Comparison of ENCODE assay signal across 8 cellular contexts in genomic region chr19:42282810-42283247, GRCh38. TPM values are rescaled to one million over a fixed set of nuclear protein-coding genes. Genes with fewer than 3 reads are reported as not detected.
A peak's percentile ranks its signal among the peaks of the same experiment; 100 is the strongest.
DNase-seq lines count a peak whose midpoint lies in the region; ATAC-seq, FAIRE-seq and TF ChIP-seq lines count a peak whose summit lies in the region.

No MANE protein-coding gene starts in this region.

- H3K9me3 Mint-ChIP-seq in activated CD4-positive, alpha-beta T cell treated with anti-CD3 and anti-CD28 coated beads, Interleukin-2, amount 10 ng/mL, durations not matched to agents 7 days and 5 days, result no peaks in the 10 kb centered on the region
- no peaks in the 10 kb centered on the region for H3K9me3 Mint-ChIP-seq in activated CD4-positive, alpha-beta T cell treated with anti-CD3 and anti-CD28 coated beads for 36 hours (ENCODE audit: low read depth)

- H3K4me1 Mint-ChIP-seq in activated CD4-positive, alpha-beta T cell treated with anti-CD3 and anti-CD28 coated beads, Interleukin-2, amount 10 ng/mL, durations not matched to agents 7 days and 5 days, result peaks cover 50% of the 10 kb centered on the region
- H3K4me1 Mint-ChIP-seq in activated CD4-positive, alpha-beta T cell treated with anti-CD3 and anti-CD28 coated beads for 36 hours, result peaks cover 45% of the 10 kb centered on the region

- peaks cover 11% of the 10 kb centered on the region; the same call in 1 of the 2 replicates for H4K20me1 ChIP-seq in HepG2 (ENCODE audit: insufficient read depth, low read length)

- peak overlapping the region; percentile 76 for H3K4me3 Mint-ChIP-seq in activated CD4-positive, alpha-beta T cell treated with anti-CD3 and anti-CD28 coated beads, Interleukin-2, amount 10 ng/mL, durations not matched to agents 7 days and 5 days
- no peak overlapping the region for H3K4me3 Mint-ChIP-seq in activated CD4-positive, alpha-beta T cell treated with anti-CD3 and anti-CD28 coated beads for 36 hours

- CTCF ChIA-PET in activated CD4-positive, alpha-beta T cell treated with anti-CD3 and anti-CD28 coated beads, Interleukin-2, amount 10 ng/mL, durations not matched to agents 7 days and 5 days (lab: Charles Lee), result interaction anchor here (1.7 kb wide), 1 partner anchor 13 kb away, joined by 6 read pairs; no protein-coding TSS in a partner anchor
- CTCF ChIA-PET in activated CD4-positive, alpha-beta T cell treated with anti-CD3 and anti-CD28 coated beads for 36 hours (lab: Charles Lee), result interaction anchor here (0.5 to 2.5 kb wide), 4 partner anchors 13 to 207 kb away, joined by 3 to 8 read pairs (median 4); partner anchors contain the start of gene ZNF574
- CTCF ChIA-PET in HepG2 (lab: Yijun Ruan, JAX; ENCODE audit: low intra/inter-chr PET ratio, low total read pairs), result no interaction called here

- BruUV-seq in HepG2 (replicated peaks; lab: Mats Ljungman, UMichigan), result no TSS peak

- intact Hi-C loops in activated CD4-positive, alpha-beta T cell treated with anti-CD3 and anti-CD28 coated beads for 36 hours (cut with DNase I, micrococcal nuclease), result loop anchor here (1.0 to 5.0 kb wide), 15 partner anchors 15 to 1021 kb away; partner anchors contain the start of genes ERF (in 2 of the 2), ZNF574 (in 2 of the 2), ARHGEF1 (in 1 of the 2) and DEDD2 (in 1 of the 2)
- intact Hi-C loops in HepG2 (cut with micrococcal nuclease; ENCODE audit: unreplicated experiment) (loop anchor here (2.0 kb wide), 1 partner anchor 38 kb away; no protein-coding TSS in a partner anchor), testis (cut with DNase I; ENCODE audit: low total_unique reads) (no loop called here)

- peak overlapping the region; percentile 73 for H3K9ac ChIP-seq in HepG2 (ENCODE audit: insufficient read depth, low read depth, low read length)

- in situ Hi-C loops in HepG2 (cut with HindIII; ENCODE audit: extremely low pct_ligation_motif_present, low pct_unique_long_range_greater_than_20kb), result no loop called here

- TF ChIP-seq RAD21 in HepG2 (CRISPR knock-in tag; IDR thresholded peaks at IDR 0.05), result no peak

- no peak for TF ChIP-seq EP300 in HepG2 (IDR thresholded peaks at IDR 0.05; ENCODE audit: low read depth in 2 of 2, low read length in 2 of 2)
- TF ChIP-seq EP300 in HepG2 (CRISPR knock-in tag; IDR thresholded peaks at IDR 0.05; ENCODE audit: borderline replicate concordance), result no peak

- FAIRE-seq in HepG2 (lab: Jason Lieb, UNC), result peak; percentile 43

- H3K4me3 ChIP-seq in HepG2 (replicated peaks in 1 of 3; ENCODE audit: insufficient read depth in 1 of 3, low read depth in 2 of 3, low read length in 3 of 3) (peak overlapping the region; percentile 48 to 83 (median 58); a peak in 4 of 6 replicates), testis (no peak overlapping the region)

- WGBS in HepG2 (ENCODE audit: low lambda C conversion rate), result 59% methylated on average over 4 of the region's 5 CpGs
- 36 to 48% methylated on average over 5 of the region's 5 CpGs for WGBS in testis, 2 donors

- DNase-seq in activated CD4-positive, alpha-beta T cell treated with anti-CD3 and anti-CD28 coated beads, Interleukin-2, amount 10 ng/mL, durations not matched to agents 7 days and 5 days, result no peak
- DNase-seq in activated CD4-positive, alpha-beta T cell treated with anti-CD3 and anti-CD28 coated beads for 36 hours, result no peak
- no peak for DNase-seq in HepG2 (ENCODE audit: low spot score)
- no peak for DNase-seq in testis
- no peak for DNase-seq in activated naive CD4-positive, alpha-beta T cell treated with Interleukin-2 at 50 U/mL for 16 hours
- no peak for DNase-seq in UCSD-AML1 (lab: John Stamatoyannopoulos, UW; ENCODE audit: unreplicated experiment)

- no peaks in the 10 kb centered on the region for H3K27me3 Mint-ChIP-seq in activated CD4-positive, alpha-beta T cell treated with anti-CD3 and anti-CD28 coated beads, Interleukin-2, amount 10 ng/mL, durations not matched to agents 7 days and 5 days
- H3K27me3 Mint-ChIP-seq in activated CD4-positive, alpha-beta T cell treated with anti-CD3 and anti-CD28 coated beads for 36 hours, result no peaks in the 10 kb centered on the region

- peaks cover 60% of the 10 kb centered on the region for H3K4me1 ChIP-seq in HepG2 (ENCODE audit: insufficient read depth, low read length)
- H3K4me1 ChIP-seq in testis, result peaks cover 71% of the 10 kb centered on the region

- H3K27me3 ChIP-seq in HepG2 (ENCODE audit: control insufficient read depth in 1 of 2, insufficient read depth in 2 of 2, low read length in 2 of 2) (no peaks in the 10 kb centered on the region; a peak in 1 of 5 replicates), testis (no peaks in the 10 kb centered on the region)

- no peak overlapping the region for H2AFZ ChIP-seq in HepG2 (ENCODE audit: low read length)

- H3K79me2 ChIP-seq in HepG2 (ENCODE audit: insufficient read depth, low read length), result peaks cover 29% of the 10 kb centered on the region

- no peak for ATAC-seq in activated CD4-positive, alpha-beta T cell treated with anti-CD3 and anti-CD28 coated beads for 36 hours
- ATAC-seq in HepG2, result no peak
- ATAC-seq in HG02798 (IDR thresholded peaks at IDR 0.05; ENCODE audit: poor library complexity, unreplicated experiment), result no peak

- H3K27ac ChIP-seq in VCaP, result peak overlapping the region; percentile 82
- peak overlapping the region; percentile 70 for H3K27ac ChIP-seq in HepG2 (ENCODE audit: extremely low read length, insufficient read depth, low read length)
- H3K27ac ChIP-seq in testis, result peak overlapping the region; percentile 87 to 98

- H3K4me2 ChIP-seq in HepG2 (ENCODE audit: low read depth, low read length), result peak overlapping the region; percentile 86

- peaks cover 15% of the 10 kb centered on the region for H3K36me3 Mint-ChIP-seq in activated CD4-positive, alpha-beta T cell treated with anti-CD3 and anti-CD28 coated beads, Interleukin-2, amount 10 ng/mL, durations not matched to agents 7 days and 5 days (ENCODE audit: low read depth)
- no peaks in the 10 kb centered on the region for H3K36me3 Mint-ChIP-seq in activated CD4-positive, alpha-beta T cell treated with anti-CD3 and anti-CD28 coated beads for 36 hours (ENCODE audit: low read depth)

- TF ChIP-seq POLR2A in HepG2 (IDR thresholded peaks at IDR 0.05; ENCODE audit: insufficient read depth in 1 of 2, low read depth in 2 of 2, low read length in 2 of 2) (no peak), testis (IDR thresholded peaks at IDR 0.05) (no peak)

- H3K9me3 ChIP-seq in HepG2 (ENCODE audit: low read length) (no peaks in the 10 kb centered on the region), testis (no peaks in the 10 kb centered on the region)

- no peak overlapping the region for H3K27ac Mint-ChIP-seq in activated CD4-positive, alpha-beta T cell treated with anti-CD3 and anti-CD28 coated beads, Interleukin-2, amount 10 ng/mL, durations not matched to agents 7 days and 5 days
- H3K27ac Mint-ChIP-seq in activated CD4-positive, alpha-beta T cell treated with anti-CD3 and anti-CD28 coated beads for 36 hours, result no peak overlapping the region

- H3K36me3 ChIP-seq in HepG2 (replicated peaks in 1 of 2; ENCODE audit: control insufficient read depth in 1 of 2, insufficient read depth in 2 of 2, low read length in 2 of 2) (peaks cover 8 to 13% of the 10 kb centered on the region in 2 experiments; a peak in 4 of 5 replicates), testis (ENCODE audit: low read depth, missing control alignments) (no peaks in the 10 kb centered on the region)

- no peak for TF ChIP-seq CTCF in VCaP (conservative IDR thresholded peaks at IDR 0.05)
- TF ChIP-seq CTCF in HepG2 (CRISPR knock-in tag; IDR thresholded peaks at IDR 0.05), result no peak
- no peak for TF ChIP-seq CTCF in testis (IDR thresholded peaks at IDR 0.05)

- POLR2A ChIA-PET in activated CD4-positive, alpha-beta T cell treated with anti-CD3 and anti-CD28 coated beads, Interleukin-2, amount 10 ng/mL, durations not matched to agents 7 days and 5 days (lab: Charles Lee), result interaction anchor here (0.9 kb wide), 1 partner anchor 371 kb away, joined by 5 read pairs; no protein-coding TSS in a partner anchor
- POLR2A ChIA-PET in activated CD4-positive, alpha-beta T cell treated with anti-CD3 and anti-CD28 coated beads for 36 hours (lab: Charles Lee), result interaction anchor here (1.3 to 2.1 kb wide), 2 partner anchors 12 to 20 kb away, joined by 4 to 11 read pairs; partner anchors contain the start of gene PAFAH1B3
- POLR2A ChIA-PET in HepG2 (lab: Yijun Ruan, JAX), result interaction anchor here (1.5 to 7.4 kb wide), 4 partner anchors 13 to 37 kb away, joined by 7 to 117 read pairs (median 29); partner anchors contain the start of genes CIC, ERF and GSK3A

RNA-seq across cellular contexts. Expression of gene CIC, which starts 13.8 kb away (rescaled TPM):
- total RNA-seq in activated CD4-positive, alpha-beta T cell treated with anti-CD3 and anti-CD28 coated beads, Interleukin-2, amount 10 ng/mL, durations not matched to agents 7 days and 5 days, result 10 to 100 TPM; 69.3 to 81.0 TPM
- total RNA-seq in activated CD4-positive, alpha-beta T cell treated with anti-CD3 and anti-CD28 coated beads for 36 hours, result 10 to 100 TPM; 62.8 to 66.3 TPM
- total RNA-seq in HepG2 (2016; rRNA removed; fragmentation: Illumina TruSeq; extraction: Trizol), result 5.4 and 8.0 TPM in 2 replicates
- total RNA-seq in HepG2 (2016; cell fraction: cytosol; rRNA removed; fragmentation: Illumina TruSeq; extraction: Trizol; ENCODE audit: low read depth), result 1.5 and 1.8 TPM in 2 replicates
- 5.2 and 7.8 TPM in 2 replicates for total RNA-seq in HepG2 (2016; cell fraction: insoluble cytoplasmic fraction; rRNA removed; fragmentation: Illumina TruSeq; extraction: Trizol)
- 4.6 and 4.9 TPM in 2 replicates for total RNA-seq in HepG2 (2016; cell fraction: membrane; rRNA removed; fragmentation: Illumina TruSeq; extraction: Trizol)
- total RNA-seq in HepG2 (2016; cell fraction: nucleus; rRNA removed; fragmentation: Illumina TruSeq; extraction: Trizol), result 10.4 and 12.3 TPM in 2 replicates
- 5.9 and 8.3 TPM in 2 replicates for polyA plus RNA-seq in HepG2 (2011; rRNA removed)
- 3.3 and 5.6 TPM in 2 replicates for polyA plus RNA-seq in HepG2 (2011; cell fraction: cytosol; rRNA removed)
- 60.6 and 75.8 TPM in 2 replicates for polyA plus RNA-seq in HepG2 (2011; cell fraction: nucleus; rRNA removed)
- polyA plus RNA-seq in HepG2 (2012), result 17.6 and 25.1 TPM in 2 replicates
- 1.7 and 1.9 TPM in 2 replicates for polyA plus RNA-seq in HepG2 (2016; cell fraction: cytosol; fragmentation: Illumina TruSeq; extraction: Trizol; ENCODE audit: low read depth)
- 10.1 and 16.9 TPM in 2 replicates for polyA plus RNA-seq in HepG2 (2016; cell fraction: insoluble cytoplasmic fraction; fragmentation: Illumina TruSeq; extraction: Trizol; ENCODE audit: low read depth)
- polyA plus RNA-seq in HepG2 (2016; cell fraction: membrane; fragmentation: Illumina TruSeq; extraction: Trizol; ENCODE audit: low read depth), result 5.7 and 6.0 TPM in 2 replicates
- polyA plus RNA-seq in HepG2 (2016; cell fraction: nucleus; fragmentation: Illumina TruSeq; extraction: Trizol; ENCODE audit: insufficient read depth, low read depth), result 61.0 and 65.4 TPM in 2 replicates
- 3.6 and 7.9 TPM in 2 replicates for polyA minus RNA-seq in HepG2 (2011; rRNA and poly(A)+ RNA removed; ENCODE audit: low replicate concordance)
- polyA minus RNA-seq in HepG2 (2011; cell fraction: cytosol; rRNA and poly(A)+ RNA removed), result 9.1 and 10.8 TPM in 2 replicates
- 14.7 and 15.5 TPM in 2 replicates for polyA minus RNA-seq in HepG2 (2011; cell fraction: nucleus; rRNA and poly(A)+ RNA removed)
- 100 to 1,000 TPM; 163 to 181 TPM for total RNA-seq in testis
- 95.6 TPM for polyA plus RNA-seq in testis (ENCODE audit: insufficient read depth, low read depth, low replicate concordance)

RNA-seq across cellular contexts. Expression of gene PRR19, which starts 19.1 kb away (rescaled TPM):
- under 1 TPM; 0.54 to 0.62 TPM for total RNA-seq in activated CD4-positive, alpha-beta T cell treated with anti-CD3 and anti-CD28 coated beads, Interleukin-2, amount 10 ng/mL, durations not matched to agents 7 days and 5 days
- 1 to 10 TPM in 1 of 2 experiments, under 1 TPM in 1; 0.63 to 1.0 TPM for total RNA-seq in activated CD4-positive, alpha-beta T cell treated with anti-CD3 and anti-CD28 coated beads for 36 hours
- total RNA-seq in HepG2 (2016; rRNA removed; fragmentation: Illumina TruSeq; extraction: Trizol), result 0.33 and 0.38 TPM in 2 replicates
- not detected in 2 replicates for total RNA-seq in HepG2 (2016; cell fraction: cytosol; rRNA removed; fragmentation: Illumina TruSeq; extraction: Trizol; ENCODE audit: low read depth)
- total RNA-seq in HepG2 (2016; cell fraction: insoluble cytoplasmic fraction; rRNA removed; fragmentation: Illumina TruSeq; extraction: Trizol), result 0.28 and 0.43 TPM in 2 replicates
- total RNA-seq in HepG2 (2016; cell fraction: membrane; rRNA removed; fragmentation: Illumina TruSeq; extraction: Trizol), result 0.14 and 0.43 TPM in 2 replicates
- 0.50 TPM in 1 of 2 replicates, not detected in the other for total RNA-seq in HepG2 (2016; cell fraction: nucleus; rRNA removed; fragmentation: Illumina TruSeq; extraction: Trizol)
- polyA plus RNA-seq in HepG2 (2011; rRNA removed), result 0.21 and 0.26 TPM in 2 replicates
- polyA plus RNA-seq in HepG2 (2011; cell fraction: cytosol; rRNA removed), result 0.23 and 0.34 TPM in 2 replicates
- polyA plus RNA-seq in HepG2 (2011; cell fraction: nucleus; rRNA removed), result 0.43 and 0.80 TPM in 2 replicates
- polyA plus RNA-seq in HepG2 (2012), result 0.51 TPM in 1 of 2 replicates, not detected in the other
- polyA plus RNA-seq in HepG2 (2016; cell fraction: cytosol; fragmentation: Illumina TruSeq; extraction: Trizol; ENCODE audit: low read depth), result 0.21 and 0.22 TPM in 2 replicates
- 0.69 and 0.88 TPM in 2 replicates for polyA plus RNA-seq in HepG2 (2016; cell fraction: insoluble cytoplasmic fraction; fragmentation: Illumina TruSeq; extraction: Trizol; ENCODE audit: low read depth)
- polyA plus RNA-seq in HepG2 (2016; cell fraction: membrane; fragmentation: Illumina TruSeq; extraction: Trizol; ENCODE audit: low read depth), result 0.19 and 0.38 TPM in 2 replicates
- 0.57 and 1.5 TPM in 2 replicates for polyA plus RNA-seq in HepG2 (2016; cell fraction: nucleus; fragmentation: Illumina TruSeq; extraction: Trizol; ENCODE audit: insufficient read depth, low read depth)
- 0.94 and 1.4 TPM in 2 replicates for polyA minus RNA-seq in HepG2 (2011; rRNA and poly(A)+ RNA removed; ENCODE audit: low replicate concordance)
- 0.88 TPM in 1 of 2 replicates, not detected in the other for polyA minus RNA-seq in HepG2 (2011; cell fraction: cytosol; rRNA and poly(A)+ RNA removed)
- 0.25 TPM in 1 of 2 replicates, not detected in the other for polyA minus RNA-seq in HepG2 (2011; cell fraction: nucleus; rRNA and poly(A)+ RNA removed)
- 10 to 100 TPM; 16.8 to 18.3 TPM for total RNA-seq in testis
- 37.4 TPM for polyA plus RNA-seq in testis (ENCODE audit: insufficient read depth, low read depth, low replicate concordance)

RNA-seq across cellular contexts. Expression of gene PAFAH1B3, which starts 19.6 kb away (rescaled TPM):
- total RNA-seq in activated CD4-positive, alpha-beta T cell treated with anti-CD3 and anti-CD28 coated beads, Interleukin-2, amount 10 ng/mL, durations not matched to agents 7 days and 5 days, result 10 to 100 TPM; 43.5 to 46.6 TPM
- 10 to 100 TPM; 43.4 to 53.9 TPM for total RNA-seq in activated CD4-positive, alpha-beta T cell treated with anti-CD3 and anti-CD28 coated beads for 36 hours
- 58.0 and 58.6 TPM in 2 replicates for total RNA-seq in HepG2 (2016; rRNA removed; fragmentation: Illumina TruSeq; extraction: Trizol)
- 50.5 and 73.0 TPM in 2 replicates for total RNA-seq in HepG2 (2016; cell fraction: cytosol; rRNA removed; fragmentation: Illumina TruSeq; extraction: Trizol; ENCODE audit: low read depth)
- total RNA-seq in HepG2 (2016; cell fraction: insoluble cytoplasmic fraction; rRNA removed; fragmentation: Illumina TruSeq; extraction: Trizol), result 61.4 and 62.4 TPM in 2 replicates
- total RNA-seq in HepG2 (2016; cell fraction: membrane; rRNA removed; fragmentation: Illumina TruSeq; extraction: Trizol), result 53.6 and 73.9 TPM in 2 replicates
- 23.8 and 27.3 TPM in 2 replicates for total RNA-seq in HepG2 (2016; cell fraction: nucleus; rRNA removed; fragmentation: Illumina TruSeq; extraction: Trizol)
- polyA plus RNA-seq in HepG2 (2011; rRNA removed), result 27.4 and 31.2 TPM in 2 replicates
- polyA plus RNA-seq in HepG2 (2011; cell fraction: cytosol; rRNA removed), result 38.9 and 49.7 TPM in 2 replicates
- polyA plus RNA-seq in HepG2 (2011; cell fraction: nucleus; rRNA removed), result 31.1 and 32.3 TPM in 2 replicates
- 21.3 and 29.1 TPM in 2 replicates for polyA plus RNA-seq in HepG2 (2012)
- 59.5 and 77.2 TPM in 2 replicates for polyA plus RNA-seq in HepG2 (2016; cell fraction: cytosol; fragmentation: Illumina TruSeq; extraction: Trizol; ENCODE audit: low read depth)
- polyA plus RNA-seq in HepG2 (2016; cell fraction: insoluble cytoplasmic fraction; fragmentation: Illumina TruSeq; extraction: Trizol; ENCODE audit: low read depth), result 57.4 and 72.9 TPM in 2 replicates
- 53.3 and 66.7 TPM in 2 replicates for polyA plus RNA-seq in HepG2 (2016; cell fraction: membrane; fragmentation: Illumina TruSeq; extraction: Trizol; ENCODE audit: low read depth)
- polyA plus RNA-seq in HepG2 (2016; cell fraction: nucleus; fragmentation: Illumina TruSeq; extraction: Trizol; ENCODE audit: insufficient read depth, low read depth), result 41.3 and 41.9 TPM in 2 replicates
- 27.9 and 60.4 TPM in 2 replicates for polyA minus RNA-seq in HepG2 (2011; rRNA and poly(A)+ RNA removed; ENCODE audit: low replicate concordance)
- polyA minus RNA-seq in HepG2 (2011; cell fraction: cytosol; rRNA and poly(A)+ RNA removed), result 16.4 and 20.1 TPM in 2 replicates
- polyA minus RNA-seq in HepG2 (2011; cell fraction: nucleus; rRNA and poly(A)+ RNA removed), result 7.9 and 8.8 TPM in 2 replicates
- 10 to 100 TPM; 50.7 to 66.7 TPM for total RNA-seq in testis
- 45.1 TPM for polyA plus RNA-seq in testis (ENCODE audit: insufficient read depth, low read depth, low replicate concordance)

RNA-seq across cellular contexts. Expression of gene ERF, which starts 27.9 kb away (rescaled TPM):
- 10 to 100 TPM; 56.5 to 57.9 TPM for total RNA-seq in activated CD4-positive, alpha-beta T cell treated with anti-CD3 and anti-CD28 coated beads, Interleukin-2, amount 10 ng/mL, durations not matched to agents 7 days and 5 days
- 10 to 100 TPM; 65.5 to 66.4 TPM for total RNA-seq in activated CD4-positive, alpha-beta T cell treated with anti-CD3 and anti-CD28 coated beads for 36 hours
- total RNA-seq in HepG2 (2016; rRNA removed; fragmentation: Illumina TruSeq; extraction: Trizol) (43.2 and 67.1 TPM in 2 replicates), testis (100 to 1,000 TPM in 1 of 2 donors, 10 to 100 TPM in 1; 85.4 to 120 TPM)
- total RNA-seq in HepG2 (2016; cell fraction: cytosol; rRNA removed; fragmentation: Illumina TruSeq; extraction: Trizol; ENCODE audit: low read depth), result 54.9 and 66.8 TPM in 2 replicates
- 35.3 and 68.2 TPM in 2 replicates for total RNA-seq in HepG2 (2016; cell fraction: insoluble cytoplasmic fraction; rRNA removed; fragmentation: Illumina TruSeq; extraction: Trizol)
- total RNA-seq in HepG2 (2016; cell fraction: membrane; rRNA removed; fragmentation: Illumina TruSeq; extraction: Trizol), result 104 and 115 TPM in 2 replicates
- 31.2 and 38.3 TPM in 2 replicates for total RNA-seq in HepG2 (2016; cell fraction: nucleus; rRNA removed; fragmentation: Illumina TruSeq; extraction: Trizol)
- polyA plus RNA-seq in HepG2 (2011; rRNA removed) (62.5 and 69.9 TPM in 2 replicates), testis (ENCODE audit: insufficient read depth, low read depth, low replicate concordance) (59.6 TPM)
- 36.9 and 45.9 TPM in 2 replicates for polyA plus RNA-seq in HepG2 (2011; cell fraction: cytosol; rRNA removed)
- polyA plus RNA-seq in HepG2 (2011; cell fraction: nucleus; rRNA removed), result 109 and 170 TPM in 2 replicates
- 38.4 and 44.3 TPM in 2 replicates for polyA plus RNA-seq in HepG2 (2012)
- polyA plus RNA-seq in HepG2 (2016; cell fraction: cytosol; fragmentation: Illumina TruSeq; extraction: Trizol; ENCODE audit: low read depth), result 30.4 TPM in 2 replicates
- polyA plus RNA-seq in HepG2 (2016; cell fraction: insoluble cytoplasmic fraction; fragmentation: Illumina TruSeq; extraction: Trizol; ENCODE audit: low read depth), result 56.4 and 79.4 TPM in 2 replicates
- polyA plus RNA-seq in HepG2 (2016; cell fraction: membrane; fragmentation: Illumina TruSeq; extraction: Trizol; ENCODE audit: low read depth), result 55.2 and 69.1 TPM in 2 replicates
- 77.4 and 89.7 TPM in 2 replicates for polyA plus RNA-seq in HepG2 (2016; cell fraction: nucleus; fragmentation: Illumina TruSeq; extraction: Trizol; ENCODE audit: insufficient read depth, low read depth)
- 39.2 and 85.5 TPM in 2 replicates for polyA minus RNA-seq in HepG2 (2011; rRNA and poly(A)+ RNA removed; ENCODE audit: low replicate concordance)
- 38.3 and 50.2 TPM in 2 replicates for polyA minus RNA-seq in HepG2 (2011; cell fraction: cytosol; rRNA and poly(A)+ RNA removed)
- polyA minus RNA-seq in HepG2 (2011; cell fraction: nucleus; rRNA and poly(A)+ RNA removed), result 40.9 and 56.5 TPM in 2 replicates

RNA-seq across cellular contexts. Expression of gene TMEM145, which starts 30.3 kb away (rescaled TPM):
- total RNA-seq in activated CD4-positive, alpha-beta T cell treated with anti-CD3 and anti-CD28 coated beads, Interleukin-2, amount 10 ng/mL, durations not matched to agents 7 days and 5 days, result not detected
- total RNA-seq in activated CD4-positive, alpha-beta T cell treated with anti-CD3 and anti-CD28 coated beads for 36 hours, result under 1 TPM; 0.53 to 0.69 TPM
- 0.07 TPM in 1 of 2 replicates, not detected in the other for total RNA-seq in HepG2 (2016; rRNA removed; fragmentation: Illumina TruSeq; extraction: Trizol)
- total RNA-seq in HepG2 (2016; cell fraction: cytosol; rRNA removed; fragmentation: Illumina TruSeq; extraction: Trizol; ENCODE audit: low read depth), result not detected in 2 replicates
- total RNA-seq in HepG2 (2016; cell fraction: insoluble cytoplasmic fraction; rRNA removed; fragmentation: Illumina TruSeq; extraction: Trizol), result 0.13 and 0.15 TPM in 2 replicates
- total RNA-seq in HepG2 (2016; cell fraction: membrane; rRNA removed; fragmentation: Illumina TruSeq; extraction: Trizol), result not detected in 2 replicates
- 0.88 and 1.9 TPM in 2 replicates for total RNA-seq in HepG2 (2016; cell fraction: nucleus; rRNA removed; fragmentation: Illumina TruSeq; extraction: Trizol)
- 5.1 and 5.5 TPM in 2 replicates for polyA plus RNA-seq in HepG2 (2011; rRNA removed)
- 2.0 and 2.3 TPM in 2 replicates for polyA plus RNA-seq in HepG2 (2011; cell fraction: cytosol; rRNA removed)
- 39.2 and 50.9 TPM in 2 replicates for polyA plus RNA-seq in HepG2 (2011; cell fraction: nucleus; rRNA removed)
- 2.9 and 6.2 TPM in 2 replicates for polyA plus RNA-seq in HepG2 (2012)
- polyA plus RNA-seq in HepG2 (2016; cell fraction: cytosol; fragmentation: Illumina TruSeq; extraction: Trizol; ENCODE audit: low read depth), result 0.26 TPM in 1 of 2 replicates, not detected in the other
- polyA plus RNA-seq in HepG2 (2016; cell fraction: insoluble cytoplasmic fraction; fragmentation: Illumina TruSeq; extraction: Trizol; ENCODE audit: low read depth), result 0.57 and 0.73 TPM in 2 replicates
- polyA plus RNA-seq in HepG2 (2016; cell fraction: membrane; fragmentation: Illumina TruSeq; extraction: Trizol; ENCODE audit: low read depth), result 0.17 and 0.27 TPM in 2 replicates
- polyA plus RNA-seq in HepG2 (2016; cell fraction: nucleus; fragmentation: Illumina TruSeq; extraction: Trizol; ENCODE audit: insufficient read depth, low read depth), result 1.7 and 2.8 TPM in 2 replicates
- 0.44 and 14.7 TPM in 2 replicates for polyA minus RNA-seq in HepG2 (2011; rRNA and poly(A)+ RNA removed; ENCODE audit: low replicate concordance)
- 1.3 and 4.2 TPM in 2 replicates for polyA minus RNA-seq in HepG2 (2011; cell fraction: cytosol; rRNA and poly(A)+ RNA removed)
- 16.7 and 20.3 TPM in 2 replicates for polyA minus RNA-seq in HepG2 (2011; cell fraction: nucleus; rRNA and poly(A)+ RNA removed)
- total RNA-seq in testis, result 10 to 100 TPM in 1 of 2 donors, 1 to 10 TPM in 1; 7.2 to 12.3 TPM
- 6.9 TPM for polyA plus RNA-seq in testis (ENCODE audit: insufficient read depth, low read depth, low replicate concordance)

Comparison
In these comparisons a context has a peak if more than half of its experiments do, and no peak if none do; other contexts are left out.
1. H3K4me3 ChIP-seq: peak in HepG2 (3 of 3); none in testis (0 of 2).
2. RNA of gene PRR19, which starts 19.1 kb away (total RNA-seq): 16.8 to 18.3 TPM in testis; 0.63 to 1.0 TPM in activated CD4-positive, alpha-beta T cell treated with anti-CD3 and anti-CD28 coated beads for 36 hours, 0.54 to 0.62 TPM in activated CD4-positive, alpha-beta T cell treated with anti-CD3 and anti-CD28 coated beads, Interleukin-2, amount 10 ng/mL, durations not matched to agents 7 days and 5 days and 0.14 to 0.50 TPM in HepG2; every median in the first group is over 4 times any median in the second.
3. Peak in every context shown above with its lines, with median percentiles within 50 percentile points of each other: H3K27ac ChIP-seq.